Comparison of ENCODE assay signal across 9 cellular contexts in genomic region chr2:185628985-185629384, GRCh38.
DNase-seq lines count a peak whose midpoint lies in the region; ATAC-seq and TF ChIP-seq lines count a peak whose summit lies in the region.
"Had no signal": no experiment of that assay in that cellular context is flagged by ENCODE, and none has a peak within 500 bp of the region (broad histone marks: within the 10 kb centered on the region; RNA-seq: fewer than 3 reads in every experiment).

No MANE protein-coding gene starts in this region.

- H2BK5ac ChIP-seq in trophoblast cell (ENCODE audit: low read depth, low read length, poor library complexity): no peak overlapping the region

- no peak for TF ChIP-seq EP300 in SK-N-SH (IDR thresholded peaks at IDR 0.05; ENCODE audit: borderline replicate concordance in 1 of 2, low read depth in 1 of 2, low read length in 1 of 2)

- H4K12ac ChIP-seq in trophoblast cell (ENCODE audit: low read depth, low read length): no peak overlapping the region

- no peaks in the 10 kb centered on the region for H3K36me3 Mint-ChIP-seq in WTC11

- H2BK12ac ChIP-seq in trophoblast cell (ENCODE audit: low read length): no peak overlapping the region

- peaks cover 5% of the 10 kb centered on the region for H3K4me1 Mint-ChIP-seq in WTC11

- no peak overlapping the region for H3K4me3 Mint-ChIP-seq in WTC11
- H3K4me3 Mint-ChIP-seq: activated T-cell treated with anti-CD3 and anti-CD28 coated beads, Interleukin-2, amount 50 U/mL, for 24 hours had no signal

- H3K4me1 ChIP-seq in SK-N-SH (ENCODE audit: control insufficient read depth in 1 of 2, insufficient read depth in 2 of 2, low read depth in 1 of 2, low read length in 1 of 2) (no peaks in the 10 kb centered on the region), trophoblast cell (ENCODE audit: control insufficient read depth in 1 of 2, insufficient read depth in 2 of 2, low read length in 2 of 2) (no peaks in the 10 kb centered on the region), tibial artery (no peaks in the 10 kb centered on the region)

- H4K8ac ChIP-seq in trophoblast cell (ENCODE audit: low read depth, low read length): peak overlapping the region; percentile 25

- TF ChIP-seq CTCF in SK-N-SH (IDR thresholded peaks at IDR 0.05) (peak; percentile 50), WTC11 (IDR thresholded peaks at IDR 0.05) (peak; percentile 78), tibial artery (IDR thresholded peaks at IDR 0.05) (no peak)

- POLR2A ChIA-PET in SK-N-SH (lab: Yijun Ruan, JAX) (no interaction called here), WTC11 (lab: Charles Lee) (no interaction called here)

- H3K9me3 ChIP-seq in SK-N-SH: no peaks in the 10 kb centered on the region
- H3K9me3 ChIP-seq in trophoblast cell (ENCODE audit: insufficient read depth, low read depth, low read length): no peaks in the 10 kb centered on the region
- H3K9me3 ChIP-seq in tibial artery: no peaks in the 10 kb centered on the region

- TF ChIP-seq RAD21 in SK-N-SH (IDR thresholded peaks at IDR 0.05; ENCODE audit: low read length): 0 out of 2 replicates have a peak, but pooled peaks have one; percentile 8

- H3K4ac ChIP-seq in trophoblast cell (ENCODE audit: low read depth, low read length): no peak overlapping the region

- no peak overlapping the region for H3K23ac ChIP-seq in trophoblast cell (ENCODE audit: low read length)

- H3K27me3 Mint-ChIP-seq in WTC11 (ENCODE audit: low read depth): no peaks in the 10 kb centered on the region
- H3K27me3 Mint-ChIP-seq: activated T-cell treated with anti-CD3 and anti-CD28 coated beads, Interleukin-2, amount 50 U/mL, for 24 hours had no signal

- H4K91ac ChIP-seq in trophoblast cell (ENCODE audit: low read depth, low read length): no peak overlapping the region

- no peak overlapping the region for H2AK5ac ChIP-seq in trophoblast cell (ENCODE audit: low read length)

- no peaks in the 10 kb centered on the region for H3F3A ChIP-seq in SK-N-SH (replicated peaks; ENCODE audit: insufficient read depth)

- H3K18ac ChIP-seq in trophoblast cell (ENCODE audit: low read length): no peak overlapping the region

- no peaks in the 10 kb centered on the region for H4K20me1 ChIP-seq in SK-N-SH (ENCODE audit: insufficient read depth)

- no peak overlapping the region for H3K4me2 ChIP-seq in SK-N-SH
- no peak overlapping the region for H3K4me2 ChIP-seq in trophoblast cell (ENCODE audit: low read length)

- H3K36me3 ChIP-seq in SK-N-SH (replicated peaks in 1 of 2; ENCODE audit: control insufficient read depth in 1 of 2, insufficient read depth in 2 of 2, low read length in 1 of 2) (no peaks in the 10 kb centered on the region), trophoblast cell (ENCODE audit: control insufficient read depth in 1 of 2, insufficient read depth in 2 of 2, low read length in 2 of 2) (no peaks in the 10 kb centered on the region), tibial artery (no peaks in the 10 kb centered on the region)

- no peaks in the 10 kb centered on the region for H3K79me1 ChIP-seq in trophoblast cell (ENCODE audit: low read length)

- intact Hi-C loops in tibial artery (cut with DNase I; ENCODE audit: low total_unique reads): no loop called here

- H3K27ac ChIP-seq in SK-N-SH (ENCODE audit: low read depth in 2 of 2, low read length in 1 of 2) (no peak overlapping the region), trophoblast cell (ENCODE audit: low read depth, low read length) (no peak overlapping the region), tibial artery (no peak overlapping the region)

- no peak overlapping the region for H2AFZ ChIP-seq in SK-N-SH (ENCODE audit: low read depth)
- no peak overlapping the region for H2AFZ ChIP-seq in trophoblast cell (ENCODE audit: insufficient read depth, low read length, poor library complexity)

- H3K9me3 Mint-ChIP-seq in WTC11: peaks cover 3% of the 10 kb centered on the region; the same call in 1 of the 2 replicates

- H2BK120ac ChIP-seq in trophoblast cell (ENCODE audit: insufficient read depth, low read length, poor library complexity): no peak overlapping the region

- no peak overlapping the region for H3K9ac ChIP-seq in SK-N-SH
- H3K9ac ChIP-seq in trophoblast cell (ENCODE audit: low read length): no peak overlapping the region

- H3K14ac ChIP-seq in trophoblast cell (ENCODE audit: low read length): no peak overlapping the region

- H3K4me3 ChIP-seq in SK-N-SH (ENCODE audit: low read depth in 2 of 2, low read length in 1 of 2) (no peak overlapping the region; a peak in 1 of 4 replicates), trophoblast cell (ENCODE audit: low read depth, low read length) (no peak overlapping the region), tibial artery (no peak overlapping the region)

- 42% methylated on average over 3 of the region's 5 CpGs for WGBS in SK-N-SH (ENCODE audit: low lambda C conversion rate)
- no CpG with 5 or more reads among the region's 5 CpGs for WGBS in trophoblast cell (ENCODE audit: extremely low coverage, insufficient coverage, insufficient read length)

- DNase-seq in SK-N-SH (no peak), WTC11 (ENCODE audit: low spot score) (peak; percentile 84), trophoblast cell (peak; percentile 4 to 31), NCI-H2171 treated with DMSO at 0.1 percent for 48 hours (lab: John Stamatoyannopoulos, UW) (no peak), tibial artery (no peak), NCI-H1417 treated with DMSO at 0.1 percent for 48 hours (lab: John Stamatoyannopoulos, UW) (no peak)
- DNase-seq: activated T-cell treated with anti-CD3 and anti-CD28 coated beads, Interleukin-2, amount 50 U/mL, for 24 hours had no signal

- H3K79me2 ChIP-seq in SK-N-SH (ENCODE audit: insufficient read depth): no peaks in the 10 kb centered on the region
- no peaks in the 10 kb centered on the region for H3K79me2 ChIP-seq in trophoblast cell (ENCODE audit: control insufficient read depth, insufficient read depth, low read length, poor library complexity)

- no peak overlapping the region for H3K27ac Mint-ChIP-seq in WTC11
- H3K27ac Mint-ChIP-seq: activated T-cell treated with anti-CD3 and anti-CD28 coated beads, Interleukin-2, amount 50 U/mL, for 24 hours had no signal

- CTCF ChIA-PET in SK-N-SH (lab: Yijun Ruan, JAX) (interaction anchor here (0.8 to 1.4 kb wide), 2 partner anchors 26 to 33 kb away, joined by 3 read pairs; no protein-coding TSS in a partner anchor), WTC11 (lab: Charles Lee) (interaction anchor here (0.6 to 3.2 kb wide), 30 partner anchors 10 to 849 kb away, joined by 3 to 70 read pairs (median 4); partner anchors contain the start of gene FSIP2)

- 0 out of 2 replicates have a peak, but pooled peaks cover 2% of the 10 kb centered on the region for H3K9me2 ChIP-seq in SK-N-SH

- no peak for ATAC-seq in SK-N-SH treated with all-trans-retinoic acid at 6 μM for 48 hours
- peak; percentile 77 for ATAC-seq in HG03066 (IDR thresholded peaks at IDR 0.05; ENCODE audit: low read depth, unreplicated experiment)
- peak; percentile 98 for ATAC-seq in WTC11

- H3K27me3 ChIP-seq in SK-N-SH (ENCODE audit: insufficient read depth): no peaks in the 10 kb centered on the region
- no peaks in the 10 kb centered on the region for H3K27me3 ChIP-seq in trophoblast cell (ENCODE audit: insufficient read depth, low read length)
- H3K27me3 ChIP-seq in tibial artery: no peaks in the 10 kb centered on the region

TF ChIP-seq in SK-N-SH, 30 proteins besides CTCF, POLR2A, EP300 and RAD21 (continues in another document):
- TF ChIP-seq TEAD4 (IDR thresholded peaks at IDR 0.05; ENCODE audit: borderline replicate concordance, insufficient read depth) (no peak), NFIC (IDR thresholded peaks at IDR 0.05; ENCODE audit: borderline replicate concordance) (no peak), SIN3A (IDR thresholded peaks at IDR 0.05; ENCODE audit: borderline replicate concordance, low read depth, low read length) (no peak), FOXM1 (IDR thresholded peaks at IDR 0.05; ENCODE audit: low read depth) (no peak)
- TF ChIP-seq, protein P1, sequence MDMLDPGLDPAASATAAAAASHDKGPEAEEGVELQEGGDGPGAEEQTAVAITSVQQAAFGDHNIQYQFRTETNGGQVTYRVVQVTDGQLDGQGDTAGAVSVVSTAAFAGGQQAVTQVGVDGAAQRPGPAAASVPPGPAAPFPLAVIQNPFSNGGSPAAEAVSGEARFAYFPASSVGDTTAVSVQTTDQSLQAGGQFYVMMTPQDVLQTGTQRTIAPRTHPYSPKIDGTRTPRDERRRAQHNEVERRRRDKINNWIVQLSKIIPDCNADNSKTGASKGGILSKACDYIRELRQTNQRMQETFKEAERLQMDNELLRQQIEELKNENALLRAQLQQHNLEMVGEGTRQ (IDR thresholded peaks at IDR 0.05; ENCODE audit: borderline replicate concordance, low read depth, low read length): no peak

TF ChIP-seq in SK-N-SH treated with all-trans-retinoic acid at 6 μM for 48 hours, 23 proteins besides CTCF, POLR2A, EP300 and RAD21 (continues in another document):
- TF ChIP-seq ZNF8 (CRISPR knock-in tag; IDR thresholded peaks at IDR 0.05) (no peak), ZFP3 (CRISPR knock-in tag; IDR thresholded peaks at IDR 0.05) (no peak), ARNTL (CRISPR knock-in tag; IDR thresholded peaks at IDR 0.05; ENCODE audit: borderline replicate concordance, low read depth) (no peak)

TF ChIP-seq in WTC11, 78 proteins besides CTCF, POLR2A, EP300 and RAD21 (continues in another document):
- TF ChIP-seq, protein P2, sequence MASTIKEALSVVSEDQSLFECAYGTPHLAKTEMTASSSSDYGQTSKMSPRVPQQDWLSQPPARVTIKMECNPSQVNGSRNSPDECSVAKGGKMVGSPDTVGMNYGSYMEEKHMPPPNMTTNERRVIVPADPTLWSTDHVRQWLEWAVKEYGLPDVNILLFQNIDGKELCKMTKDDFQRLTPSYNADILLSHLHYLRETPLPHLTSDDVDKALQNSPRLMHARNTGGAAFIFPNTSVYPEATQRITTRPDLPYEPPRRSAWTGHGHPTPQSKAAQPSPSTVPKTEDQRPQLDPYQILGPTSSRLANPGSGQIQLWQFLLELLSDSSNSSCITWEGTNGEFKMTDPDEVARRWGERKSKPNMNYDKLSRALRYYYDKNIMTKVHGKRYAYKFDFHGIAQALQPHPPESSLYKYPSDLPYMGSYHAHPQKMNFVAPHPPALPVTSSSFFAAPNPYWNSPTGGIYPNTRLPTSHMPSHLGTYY (CRISPR knock-in tag; IDR thresholded peaks at IDR 0.05): no peak
- TF ChIP-seq CDX4 (CRISPR knock-in tag; IDR thresholded peaks at IDR 0.05; ENCODE audit: borderline replicate concordance): no peak
- no peak for TF ChIP-seq JUN (CRISPR knock-in tag; IDR thresholded peaks at IDR 0.05)
- no peak for TF ChIP-seq ZBTB21 (CRISPR knock-in tag; IDR thresholded peaks at IDR 0.05; ENCODE audit: borderline replicate concordance)

Comparison
In these comparisons a context has a peak if more than half of its experiments do, and no peak if none do; other contexts are left out.
1. DNase-seq: peak in WTC11 (single experiment) and trophoblast cell (2 of 2); none in SK-N-SH (single experiment), NCI-H2171 treated with DMSO at 0.1 percent for 48 hours (single experiment), tibial artery (0 of 2) and NCI-H1417 treated with DMSO at 0.1 percent for 48 hours (single experiment).
2. CTCF ChIP-seq: peak in SK-N-SH (single experiment) and WTC11 (single experiment); none in tibial artery (0 of 2).
3. Of the 6 proteins assayed by ChIP-seq in both WTC11 and SK-N-SH: peak only in WTC11: none; only in SK-N-SH: none; in both: CTCF; in neither: 5.